Comparison of ENCODE assay signal across 19 cellular contexts in genomic region chr9:126394802-126395201, GRCh38.
"Had no signal": no experiment of that assay in that cellular context is flagged by ENCODE, and none has a peak within 500 bp of the region (broad histone marks: within the 10 kb centered on the region; RNA-seq: fewer than 3 reads in every experiment).

No MANE protein-coding gene starts in this region.

- H3K27me3 Mint-ChIP-seq: activated naive CD4-positive, alpha-beta T cell treated with anti-CD3 and anti-CD28 coated beads, Interleukin-2, amount 50 U/mL, for 24 hours had no signal

- H3K36me3 ChIP-seq: breast epithelium had no signal

- H3K27ac Mint-ChIP-seq: activated B cell treated with CpG ODN at 0.5 μM for 24 hours; activated CD4-positive, alpha-beta T cell treated with anti-CD3 and anti-CD28 coated beads, Interleukin-2, amount 10 ng/mL, durations not matched to agents 24 days and 14 days had no signal

- H3K4me3 Mint-ChIP-seq: activated B cell treated with CpG ODN at 0.5 μM for 24 hours; activated CD4-positive, alpha-beta T cell treated with anti-CD3 and anti-CD28 coated beads, Interleukin-2, amount 10 ng/mL, durations not matched to agents 24 days and 14 days; activated naive CD4-positive, alpha-beta T cell treated with anti-CD3 and anti-CD28 coated beads, Interleukin-2, amount 50 U/mL, for 24 hours had no signal

- H3K9me3 Mint-ChIP-seq: activated B cell treated with CpG ODN at 0.5 μM for 24 hours; activated CD4-positive, alpha-beta T cell treated with anti-CD3 and anti-CD28 coated beads, Interleukin-2, amount 10 ng/mL, durations not matched to agents 24 days and 14 days; activated naive CD4-positive, alpha-beta T cell treated with anti-CD3 and anti-CD28 coated beads, Interleukin-2, amount 50 U/mL, for 24 hours had no signal

- DNase-seq: activated B cell treated with CpG ODN at 0.5 μM for 24 hours; activated CD4-positive, alpha-beta T cell treated with anti-CD3 and anti-CD28 coated beads, Interleukin-2, amount 10 ng/mL, durations not matched to agents 24 days and 14 days; activated effector memory CD4-positive, alpha-beta T cell treated with Interleukin-2 at 50 U/mL for 16 hours; activated T-cell treated with anti-CD3 and anti-CD28 coated beads, Interleukin-2, amount 50 U/mL, for 1 hour; amygdala; effector CD4-positive, alpha-beta T cell; heart right ventricle; left ventricle myocardium inferior; mesendoderm; pancreas; retina; stimulated activated CD4-positive, alpha-beta T cell treated with anti-CD3 and anti-CD28 coated beads, Interleukin-4, amount 100 ng/mL, for 24 hours; stomach; thyroid gland had no signal

- H3K9me3 ChIP-seq: breast epithelium, heart right ventricle, left ventricle myocardium inferior, pancreas, stomach, thyroid gland had no signal

- H3K27ac ChIP-seq: breast epithelium, heart right ventricle, left ventricle myocardium inferior, pancreas, thyroid gland had no signal

- ATAC-seq: heart right ventricle, pancreas had no signal

- H3K27me3 ChIP-seq: breast epithelium, heart right ventricle, pancreas, stomach, thyroid gland had no signal

- FAIRE-seq: colon, frontal cortex, pancreas, urothelium cell line had no signal

- H3K4me1 ChIP-seq: breast epithelium, pancreas had no signal

- H3K4me3 ChIP-seq: breast epithelium, heart right ventricle, left ventricle myocardium inferior, pancreas, stomach, thyroid gland had no signal
